In genomic region chr11:18013790-18014507, GRCh38 we compare ENCODE assay signal across 8 cellular contexts. TPM values are rescaled to one million over a fixed set of nuclear protein-coding genes. Genes with fewer than 3 reads are reported as not detected.
DNase-seq lines count a peak whose midpoint lies in the region; TF ChIP-seq lines count a peak whose summit lies in the region.

No MANE protein-coding gene starts in this region.

- POLR2A ChIA-PET in SK-N-SH (lab: Yijun Ruan, JAX): no interaction called here

- peak; percentile 61 for DNase-seq in activated CD8-positive, alpha-beta memory T cell treated with anti-CD3 and anti-CD28 coated beads for 24 hours
- no peak for DNase-seq in activated CD8-positive, alpha-beta memory T cell treated with anti-CD3 and anti-CD28 coated beads, Interleukin-2, amount 50 U/mL, for 4 hours
- peak; percentile 23 for DNase-seq in SK-N-SH
- no peak for DNase-seq in esophagus muscularis mucosa (ENCODE audit: extremely low spot score)
- no peak for DNase-seq in trophoblast cell
- DNase-seq in NCI-H774 (lab: John Stamatoyannopoulos, UW): no peak
- no peak for DNase-seq in DMS114 treated with DMSO at 0.1 percent for 48 hours (lab: John Stamatoyannopoulos, UW; ENCODE audit: unreplicated experiment)
- no peak for DNase-seq in NCI-H446 treated with DMSO at 0.1 percent for 48 hours (lab: John Stamatoyannopoulos, UW)

- H3K27ac ChIP-seq in SK-N-SH (ENCODE audit: low read depth in 2 of 2, low read length in 1 of 2) (no peak overlapping the region; a peak in 1 of 4 replicates), esophagus muscularis mucosa (replicated peaks in 1 of 4) (peak overlapping the region; percentile 77 to 92 (median 86)), trophoblast cell (ENCODE audit: low read depth, low read length) (no peak overlapping the region)

- no peaks in the 10 kb centered on the region for H3K36me3 ChIP-seq in SK-N-SH (replicated peaks in 1 of 2; ENCODE audit: control insufficient read depth in 1 of 2, insufficient read depth in 2 of 2, low read length in 1 of 2)
- H3K36me3 ChIP-seq in esophagus muscularis mucosa: no peaks in the 10 kb centered on the region
- no peaks in the 10 kb centered on the region for H3K36me3 ChIP-seq in trophoblast cell (ENCODE audit: control insufficient read depth in 1 of 2, insufficient read depth in 2 of 2, low read length in 2 of 2)

- TF ChIP-seq CTCF in SK-N-SH (IDR thresholded peaks at IDR 0.05) (no peak), esophagus muscularis mucosa (IDR thresholded peaks at IDR 0.05) (no peak)

- peaks cover 5% of the 10 kb centered on the region for H3F3A ChIP-seq in SK-N-SH (replicated peaks; ENCODE audit: insufficient read depth)

- TF ChIP-seq RAD21 in SK-N-SH (IDR thresholded peaks at IDR 0.05; ENCODE audit: low read length): no peak

- H4K12ac ChIP-seq in trophoblast cell (ENCODE audit: low read depth, low read length): no peak overlapping the region

- H3K79me2 ChIP-seq in SK-N-SH (ENCODE audit: insufficient read depth) (peaks cover 3% of the 10 kb centered on the region; the same call in 1 of the 2 replicates), trophoblast cell (ENCODE audit: control insufficient read depth, insufficient read depth, low read length, poor library complexity) (no peaks in the 10 kb centered on the region)

- H4K8ac ChIP-seq in trophoblast cell (ENCODE audit: low read depth, low read length): no peak overlapping the region

- CTCF ChIA-PET in SK-N-SH (lab: Yijun Ruan, JAX): interaction anchor here (0.6 to 3.4 kb wide), 8 partner anchors 12 to 283 kb away, joined by 3 to 12 read pairs (median 4); partner anchors contain the start of gene SAAL1

- H3K79me1 ChIP-seq in trophoblast cell (ENCODE audit: low read length): peaks cover 5% of the 10 kb centered on the region

- H3K9ac ChIP-seq in SK-N-SH: peak overlapping the region; percentile 53; the same call in 1 of the 2 replicates
- H3K9ac ChIP-seq in trophoblast cell (ENCODE audit: low read length): no peak overlapping the region

- peaks cover 0 to 13% of the 10 kb centered on the region in 2 experiments; a peak in 1 of 4 replicates for H3K4me1 ChIP-seq in SK-N-SH (ENCODE audit: control insufficient read depth in 1 of 2, insufficient read depth in 2 of 2, low read depth in 1 of 2, low read length in 1 of 2)
- peaks cover 8 to 18% (median 17%) of the 10 kb centered on the region in 4 donors for H3K4me1 ChIP-seq in esophagus muscularis mucosa
- H3K4me1 ChIP-seq in trophoblast cell (ENCODE audit: control insufficient read depth in 1 of 2, insufficient read depth in 2 of 2, low read length in 2 of 2): peaks cover 0 to 9% of the 10 kb centered on the region in 2 experiments

- peak overlapping the region; percentile 98 for H3K4me2 ChIP-seq in SK-N-SH
- H3K4me2 ChIP-seq in trophoblast cell (ENCODE audit: low read length): peak overlapping the region; percentile 98

- no peak overlapping the region for H2BK120ac ChIP-seq in trophoblast cell (ENCODE audit: insufficient read depth, low read length, poor library complexity)

- no peak overlapping the region for H2AK5ac ChIP-seq in trophoblast cell (ENCODE audit: low read length)

- H3K27me3 ChIP-seq in SK-N-SH (ENCODE audit: insufficient read depth) (no peaks in the 10 kb centered on the region), esophagus muscularis mucosa (no peaks in the 10 kb centered on the region), trophoblast cell (ENCODE audit: insufficient read depth, low read length) (peaks cover 2% of the 10 kb centered on the region)

- H3K9me3 ChIP-seq in SK-N-SH: no peaks in the 10 kb centered on the region
- H3K9me3 ChIP-seq in esophagus muscularis mucosa: no peaks in the 10 kb centered on the region
- no peaks in the 10 kb centered on the region for H3K9me3 ChIP-seq in trophoblast cell (ENCODE audit: insufficient read depth, low read depth, low read length)

- H3K4me3 ChIP-seq in SK-N-SH (ENCODE audit: low read depth in 2 of 2, low read length in 1 of 2) (peak overlapping the region; percentile 85 to 96), esophagus muscularis mucosa (peak overlapping the region; percentile 78 to 86 (median 80)), trophoblast cell (ENCODE audit: low read depth, low read length) (no peak overlapping the region)

- TF ChIP-seq EP300 in SK-N-SH (IDR thresholded peaks at IDR 0.05; ENCODE audit: borderline replicate concordance in 1 of 2, low read depth in 1 of 2, low read length in 1 of 2) (no peak), esophagus muscularis mucosa (IDR thresholded peaks at IDR 0.05) (no peak)

- H4K20me1 ChIP-seq in SK-N-SH (ENCODE audit: insufficient read depth): no peaks in the 10 kb centered on the region

- H3K9me2 ChIP-seq in SK-N-SH: no peaks in the 10 kb centered on the region; the same call in 1 of the 2 replicates

- TF ChIP-seq POLR2A in esophagus muscularis mucosa (IDR thresholded peaks at IDR 0.05; ENCODE audit: low read depth): no peak

- H2BK5ac ChIP-seq in trophoblast cell (ENCODE audit: low read depth, low read length, poor library complexity): no peak overlapping the region

- H3K23ac ChIP-seq in trophoblast cell (ENCODE audit: low read length): no peak overlapping the region

- H3K18ac ChIP-seq in trophoblast cell (ENCODE audit: low read length): no peak overlapping the region

- H3K4ac ChIP-seq in trophoblast cell (ENCODE audit: low read depth, low read length): no peak overlapping the region

- intact Hi-C loops in esophagus muscularis mucosa (cut with DNase I): loop anchor here (5.0 kb wide), 1 partner anchor 93 kb away; the partner anchor contains the start of gene SAAL1

- no peak overlapping the region for H4K91ac ChIP-seq in trophoblast cell (ENCODE audit: low read depth, low read length)

- H2AFZ ChIP-seq in SK-N-SH (ENCODE audit: low read depth) (peak overlapping the region; percentile 97), trophoblast cell (ENCODE audit: insufficient read depth, low read length, poor library complexity) (no peak overlapping the region)

- WGBS in SK-N-SH (ENCODE audit: low lambda C conversion rate): 29% methylated on average over 11 of the region's 11 CpGs
- 19% methylated on average over 11 of the region's 11 CpGs for WGBS in esophagus muscularis mucosa
- no CpG with 5 or more reads among the region's 11 CpGs for WGBS in trophoblast cell (ENCODE audit: extremely low coverage, insufficient coverage, insufficient read length)

- H2BK12ac ChIP-seq in trophoblast cell (ENCODE audit: low read length): no peak overlapping the region

- H3K14ac ChIP-seq in trophoblast cell (ENCODE audit: low read length): no peak overlapping the region

TF ChIP-seq in SK-N-SH, 30 proteins besides CTCF, POLR2A, EP300 and RAD21:
- TF ChIP-seq NFIC (IDR thresholded peaks at IDR 0.05; ENCODE audit: borderline replicate concordance): no peak
- no peak for TF ChIP-seq POLR2AphosphoS5 (IDR thresholded peaks at IDR 0.05; ENCODE audit: low read depth, low read length)
- no peak for TF ChIP-seq YY1 (IDR thresholded peaks at IDR 0.05; ENCODE audit: low read depth)
- no peak for TF ChIP-seq EZH2phosphoT487 (IDR thresholded peaks at IDR 0.05; ENCODE audit: borderline replicate concordance, low read depth)
- no peak for TF ChIP-seq USF2 (IDR thresholded peaks at IDR 0.05; ENCODE audit: borderline replicate concordance, low read depth, low read length)
- no peak for TF ChIP-seq GATA2 (CRISPR knock-in tag; IDR thresholded peaks at IDR 0.05)
- TF ChIP-seq JUND (IDR thresholded peaks at IDR 0.05): no peak
- no peak for TF ChIP-seq ELF1 (IDR thresholded peaks at IDR 0.05)
- TF ChIP-seq FOXJ3 (CRISPR knock-in tag; IDR thresholded peaks at IDR 0.05): no peak
- TF ChIP-seq TAF1 (IDR thresholded peaks at IDR 0.05; ENCODE audit: borderline replicate concordance, low read depth, low read length): no peak

RNA-seq across cellular contexts. Expression of gene SERGEF, which starts 1.1 kb away (rescaled TPM):
- 20.6 and 23.1 TPM in 2 replicates for polyA plus RNA-seq in SK-N-SH (2012; rRNA removed)
- polyA plus RNA-seq in SK-N-SH (2012; cell fraction: cytosol; rRNA removed): 20.3 and 21.8 TPM in 2 replicates
- 19.8 and 23.7 TPM in 2 replicates for polyA plus RNA-seq in SK-N-SH (2012; cell fraction: nucleus; rRNA removed)
- total RNA-seq in esophagus muscularis mucosa: 10 to 100 TPM; 32.0 to 50.2 (median 37.6) TPM
- 18.7 and 18.8 TPM in 2 replicates for polyA plus RNA-seq in trophoblast cell (2013)

RNA-seq across cellular contexts. Expression of gene TPH1, which starts 32.1 kb away (rescaled TPM):
- 0.02 and 0.03 TPM in 2 replicates for polyA plus RNA-seq in SK-N-SH (2012; rRNA removed)
- 0.01 TPM in 2 replicates for polyA plus RNA-seq in SK-N-SH (2012; cell fraction: cytosol; rRNA removed)
- polyA plus RNA-seq in SK-N-SH (2012; cell fraction: nucleus; rRNA removed): 0.06 and 0.17 TPM in 2 replicates
- under 1 TPM in 3 of 4 donors, not detected in 1; 0.06 to 0.42 (median 0.17) TPM for total RNA-seq in esophagus muscularis mucosa
- polyA plus RNA-seq in trophoblast cell (2013): 0.06 and 0.07 TPM in 2 replicates

Comparison
In these comparisons a context has a peak if more than half of its experiments do, and no peak if none do; other contexts are left out.
1. DNase-seq: peak in activated CD8-positive, alpha-beta memory T cell treated with anti-CD3 and anti-CD28 coated beads for 24 hours (single experiment) and SK-N-SH (single experiment); none in activated CD8-positive, alpha-beta memory T cell treated with anti-CD3 and anti-CD28 coated beads, Interleukin-2, amount 50 U/mL, for 4 hours (single experiment), esophagus muscularis mucosa (single experiment), trophoblast cell (0 of 2), NCI-H774 (single experiment), DMS114 treated with DMSO at 0.1 percent for 48 hours (single experiment) and NCI-H446 treated with DMSO at 0.1 percent for 48 hours (single experiment).
2. H3K27ac ChIP-seq: peak in esophagus muscularis mucosa (4 of 4); none in SK-N-SH (0 of 2) and trophoblast cell (single experiment).